ENCODE assay signal across 8 cellular contexts in the genomic region with DNA sequence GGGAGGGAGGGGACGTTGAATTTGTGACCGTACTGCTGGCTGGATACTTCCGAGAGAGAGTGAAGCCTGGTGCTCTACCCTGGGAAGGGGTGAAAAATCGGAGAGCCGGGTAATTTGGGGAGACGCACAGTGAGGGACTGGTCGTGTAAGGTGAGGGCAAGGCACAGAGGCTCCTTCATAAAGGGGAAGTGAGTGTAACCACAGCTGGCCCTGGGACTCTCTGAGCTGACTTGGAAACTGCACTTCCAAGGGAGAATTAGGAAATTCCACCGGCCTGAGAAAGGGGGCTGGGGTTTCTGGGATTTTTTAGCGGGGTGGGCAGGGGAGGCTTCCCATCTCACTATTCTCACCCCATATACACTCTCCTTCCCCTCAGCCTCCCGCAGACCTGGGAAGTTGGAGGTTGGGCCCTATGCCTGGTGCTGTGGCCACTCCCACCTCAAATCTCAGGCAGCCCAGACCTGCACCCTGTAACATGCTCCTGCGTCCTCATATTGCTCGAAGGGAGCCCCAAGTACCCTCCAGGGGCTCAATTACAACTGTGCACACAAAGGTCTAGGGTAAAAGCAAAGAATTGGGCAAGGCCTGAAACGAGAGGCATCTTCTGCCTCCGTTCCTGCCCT.
A peak's percentile ranks its signal among the peaks of the same experiment; 100 is the strongest.
DNase-seq lines count a peak whose midpoint lies in the region; ATAC-seq, FAIRE-seq and TF ChIP-seq lines count a peak whose summit lies in the region.

No MANE protein-coding gene starts in this region.

- in situ Hi-C loops in mammary epithelial cell (cut with MboI; ENCODE audit: low sequenced_read_pairs in 2 of 2) = no loop called here
- in situ Hi-C loops in HepG2 (cut with HindIII; ENCODE audit: extremely low pct_ligation_motif_present, low pct_unique_long_range_greater_than_20kb) = no loop called here

- peaks cover 9% of the 10 kb centered on the region for H3K27me3 Mint-ChIP-seq in activated CD4-positive, alpha-beta T cell treated with anti-CD3 and anti-CD28 coated beads for 36 hours

- no peak for FAIRE-seq in HepG2 (lab: Jason Lieb, UNC)

- H3K79me2 ChIP-seq in mammary epithelial cell (ENCODE audit: insufficient read depth, low read length) (peaks cover 75% of the 10 kb centered on the region), HepG2 (ENCODE audit: insufficient read depth, low read length) (no peaks in the 10 kb centered on the region)

- 49% methylated on average over 6 of the region's 14 CpGs for WGBS in mammary epithelial cell (ENCODE audit: low coverage, missing lambda C conversion rate)
- WGBS in HepG2 (ENCODE audit: low lambda C conversion rate) = 12% methylated on average over 14 of the region's 14 CpGs

- CTCF ChIA-PET in activated CD4-positive, alpha-beta T cell treated with anti-CD3 and anti-CD28 coated beads for 36 hours (lab: Charles Lee) = interaction anchor here (0.6 to 1.7 kb wide), 5 partner anchors 17 to 54 kb away, joined by 3 to 8 read pairs (median 4); no protein-coding TSS in a partner anchor
- CTCF ChIA-PET in mammary epithelial cell (lab: Charles Lee; ENCODE audit: low non-redundant PET) = no interaction called here
- CTCF ChIA-PET in HepG2 (lab: Yijun Ruan, JAX; ENCODE audit: low intra/inter-chr PET ratio, low total read pairs) = no interaction called here

- no peaks in the 10 kb centered on the region for H3K36me3 Mint-ChIP-seq in activated CD4-positive, alpha-beta T cell treated with anti-CD3 and anti-CD28 coated beads for 36 hours (ENCODE audit: low read depth)

- H3K27ac ChIP-seq in mammary epithelial cell (ENCODE audit: insufficient read depth, low read depth, low read length) (peak overlapping the region; percentile 63), HepG2 (ENCODE audit: extremely low read length, insufficient read depth, low read length) (no peak overlapping the region), tibial artery (peak overlapping the region; percentile 84 to 91)

- H3K27me3 ChIP-seq in mammary epithelial cell (ENCODE audit: insufficient read depth, low read length) (no peaks in the 10 kb centered on the region), HepG2 (ENCODE audit: control insufficient read depth in 1 of 2, insufficient read depth in 2 of 2, low read length in 2 of 2) (peaks cover 5 to 54% of the 10 kb centered on the region in 2 experiments), tibial artery (no peaks in the 10 kb centered on the region)

- TF ChIP-seq EP300 in HepG2 (IDR thresholded peaks at IDR 0.05; ENCODE audit: low read depth in 2 of 2, low read length in 2 of 2) = no peak
- TF ChIP-seq EP300 in HepG2 (CRISPR knock-in tag; IDR thresholded peaks at IDR 0.05; ENCODE audit: borderline replicate concordance) = no peak

- no peak for DNase-seq in activated CD4-positive, alpha-beta T cell treated with anti-CD3 and anti-CD28 coated beads for 36 hours
- DNase-seq in activated CD4-positive, alpha-beta T cell treated with anti-CD3 and anti-CD28 coated beads for 4 hours = no peak
- no peak for DNase-seq in mammary epithelial cell
- DNase-seq in HepG2 (ENCODE audit: low spot score) = no peak
- no peak for DNase-seq in tibial artery
- DNase-seq in KG1 (lab: John Stamatoyannopoulos, UW) = no peak

- ATAC-seq in activated CD4-positive, alpha-beta T cell treated with anti-CD3 and anti-CD28 coated beads for 36 hours = no peak
- ATAC-seq in HepG2 (0 out of 3 replicates have a peak, but pooled peaks have one; percentile 18), GM18505 (IDR thresholded peaks at IDR 0.05; ENCODE audit: unreplicated experiment) (no peak), HG02588 (IDR thresholded peaks at IDR 0.05; ENCODE audit: unreplicated experiment) (no peak)

- peak overlapping the region; percentile 75 for H2AFZ ChIP-seq in mammary epithelial cell (ENCODE audit: low read depth, low read length)
- H2AFZ ChIP-seq in HepG2 (ENCODE audit: low read length) = no peak overlapping the region

- BruUV-seq in mammary epithelial cell (replicated peaks; lab: Mats Ljungman, UMichigan) (TSS peak; percentile 30), HepG2 (replicated peaks; lab: Mats Ljungman, UMichigan) (no TSS peak)

- H3K4me3 ChIP-seq in mammary epithelial cell (replicated peaks in 1 of 3; ENCODE audit: insufficient read depth in 1 of 3, low read depth in 2 of 3, low read length in 3 of 3) (peak overlapping the region; percentile 68 to 93 (median 88)), HepG2 (replicated peaks in 1 of 3; ENCODE audit: insufficient read depth in 1 of 3, low read depth in 2 of 3, low read length in 3 of 3) (no peak overlapping the region), tibial artery (peak overlapping the region; percentile 72 to 83)

- no peak overlapping the region for H3K27ac Mint-ChIP-seq in activated CD4-positive, alpha-beta T cell treated with anti-CD3 and anti-CD28 coated beads for 36 hours

- H3K9ac ChIP-seq in mammary epithelial cell (ENCODE audit: insufficient read depth, low read length) (peak overlapping the region; percentile 79), HepG2 (ENCODE audit: insufficient read depth, low read depth, low read length) (no peak overlapping the region)

- peak overlapping the region; percentile 73 for H3K4me3 Mint-ChIP-seq in activated CD4-positive, alpha-beta T cell treated with anti-CD3 and anti-CD28 coated beads for 36 hours

- no peaks in the 10 kb centered on the region for H3K9me3 Mint-ChIP-seq in activated CD4-positive, alpha-beta T cell treated with anti-CD3 and anti-CD28 coated beads for 36 hours (ENCODE audit: low read depth)

- peaks cover 9% of the 10 kb centered on the region for H3K4me1 Mint-ChIP-seq in activated CD4-positive, alpha-beta T cell treated with anti-CD3 and anti-CD28 coated beads for 36 hours

- peaks cover 6% of the 10 kb centered on the region for H3K36me3 ChIP-seq in mammary epithelial cell (ENCODE audit: insufficient read depth, low read length)
- H3K36me3 ChIP-seq in HepG2 (replicated peaks in 1 of 2; ENCODE audit: control insufficient read depth in 1 of 2, insufficient read depth in 2 of 2, low read length in 2 of 2) = no peaks in the 10 kb centered on the region
- H3K36me3 ChIP-seq in tibial artery = no peaks in the 10 kb centered on the region

- TF ChIP-seq POLR2A in HepG2 (IDR thresholded peaks at IDR 0.05; ENCODE audit: insufficient read depth in 1 of 2, low read depth in 2 of 2, low read length in 2 of 2) = no peak
- no peak for TF ChIP-seq POLR2A in GM18505 (IDR thresholded peaks at IDR 0.05; ENCODE audit: borderline replicate concordance, extremely low read depth, insufficient read depth, insufficient read length)

- H3K4me1 ChIP-seq in mammary epithelial cell (ENCODE audit: insufficient read depth, low read length) = peaks cover 32% of the 10 kb centered on the region
- no peaks in the 10 kb centered on the region for H3K4me1 ChIP-seq in HepG2 (ENCODE audit: insufficient read depth, low read length)
- H3K4me1 ChIP-seq in tibial artery = peaks cover 5 to 67% (median 38%) of the 10 kb centered on the region in 4 donors

- H4K20me1 ChIP-seq in mammary epithelial cell (ENCODE audit: insufficient read depth, low read length) = no peaks in the 10 kb centered on the region
- no peaks in the 10 kb centered on the region for H4K20me1 ChIP-seq in HepG2 (ENCODE audit: insufficient read depth, low read length)

- POLR2A ChIA-PET in activated CD4-positive, alpha-beta T cell treated with anti-CD3 and anti-CD28 coated beads for 36 hours (lab: Charles Lee) = no interaction called here
- POLR2A ChIA-PET in HepG2 (lab: Yijun Ruan, JAX) = no interaction called here

- H3K4me2 ChIP-seq in mammary epithelial cell (ENCODE audit: insufficient read depth, low read depth, low read length) (peak overlapping the region; percentile 85), HepG2 (ENCODE audit: low read depth, low read length) (no peak overlapping the region)

- no peak for TF ChIP-seq RAD21 in HepG2 (CRISPR knock-in tag; IDR thresholded peaks at IDR 0.05)

- intact Hi-C loops in activated CD4-positive, alpha-beta T cell treated with anti-CD3 and anti-CD28 coated beads for 36 hours (cut with DNase I, micrococcal nuclease) = no loop called here
- intact Hi-C loops in mammary epithelial cell (cut with micrococcal nuclease) (loop anchor here (1.0 kb wide), 1 partner anchor 8 kb away; no protein-coding TSS in a partner anchor), HepG2 (cut with micrococcal nuclease; ENCODE audit: unreplicated experiment) (no loop called here), tibial artery (cut with DNase I; ENCODE audit: low total_unique reads) (no loop called here)

- TF ChIP-seq CTCF in mammary epithelial cell (conservative IDR thresholded peaks at IDR 0.05 in 1 of 2, IDR thresholded peaks at IDR 0.05 in 1 of 2; ENCODE audit: extremely low read depth in 1 of 2, insufficient read depth in 1 of 2, low read depth in 1 of 2, low read length in 2 of 2) = no peak
- no peak for TF ChIP-seq CTCF in HepG2 (CRISPR knock-in tag; IDR thresholded peaks at IDR 0.05)
- TF ChIP-seq CTCF in tibial artery (IDR thresholded peaks at IDR 0.05) = no peak

- H3K9me3 ChIP-seq in mammary epithelial cell (replicated peaks; ENCODE audit: insufficient read depth, low read length) (no peaks in the 10 kb centered on the region), HepG2 (ENCODE audit: low read length) (no peaks in the 10 kb centered on the region), tibial artery (no peaks in the 10 kb centered on the region)

- dilution Hi-C loops in mammary epithelial cell (cut with HindIII; ENCODE audit: low sequenced_read_pairs) = no loop called here

TF ChIP-seq in HepG2, 621 proteins besides CTCF, POLR2A, EP300 and RAD21 (continues in another document):
- TF ChIP-seq ZKSCAN5 (CRISPR knock-in tag; IDR thresholded peaks at IDR 0.05) (no peak), ZSCAN22 (CRISPR knock-in tag; IDR thresholded peaks at IDR 0.05) (no peak), JUND (CRISPR knock-in tag; IDR thresholded peaks at IDR 0.05) (no peak), IRF2 (CRISPR knock-in tag; IDR thresholded peaks at IDR 0.05) (no peak)

Comparison
In these comparisons a context has a peak if more than half of its experiments do, and no peak if none do; other contexts are left out.
1. H3K4me3 ChIP-seq: peak in mammary epithelial cell (3 of 3) and tibial artery (2 of 2); none in HepG2 (0 of 3).